In the genomic region with DNA sequence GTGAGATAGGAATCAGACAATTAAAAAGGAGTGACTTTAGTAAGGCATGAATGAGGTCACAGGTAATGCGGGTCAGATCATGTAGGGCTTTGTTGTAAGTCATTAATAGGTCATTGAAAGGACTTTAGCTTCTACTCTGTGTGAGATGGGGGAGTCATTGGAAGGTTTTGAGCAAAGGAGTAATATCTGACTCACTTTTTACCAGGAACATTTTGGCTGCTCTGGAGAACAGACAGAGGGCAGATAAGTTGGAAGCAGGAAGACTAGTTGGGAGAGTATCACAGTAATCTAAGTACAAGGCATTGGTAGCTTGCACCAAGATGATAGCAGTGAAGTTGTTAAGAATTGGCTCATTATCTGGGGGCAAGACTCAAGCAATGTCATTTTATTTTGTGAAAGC, we compare ENCODE assay signal across 20 cellular contexts. TPM values are rescaled to one million over a fixed set of nuclear protein-coding genes. Genes with fewer than 3 reads are reported as not detected.
DNase-seq lines count a peak whose midpoint lies in the region; ATAC-seq and TF ChIP-seq lines count a peak whose summit lies in the region.
"Had no signal": no experiment of that assay in that cellular context is flagged by ENCODE, and none has a peak within 500 bp of the region (broad histone marks: within the 10 kb centered on the region; RNA-seq: fewer than 3 reads in every experiment).

No MANE protein-coding gene starts in this region.

- H3K4me1 ChIP-seq in naive thymus-derived CD4-positive, alpha-beta T cell (ENCODE audit: control insufficient read depth in 2 of 2, insufficient read depth in 2 of 2, low read length in 2 of 2) = peaks cover 16 to 25% of the 10 kb centered on the region in 2 donors

- no peak overlapping the region for H3K27ac ChIP-seq in naive thymus-derived CD4-positive, alpha-beta T cell (ENCODE audit: low read depth, low read length)
- H3K27ac ChIP-seq: 22Rv1, C4-2B, neutrophil, VCaP had no signal

- POLR2A ChIA-PET in naive thymus-derived CD4-positive, alpha-beta T cell (lab: Charles Lee) = interaction anchor here (0.6 to 1.0 kb wide), 4 partner anchors 9 to 120 kb away, joined by 3 to 6 read pairs (median 4); no protein-coding TSS in a partner anchor

- TF ChIP-seq CTCF in HFFc6 (IDR thresholded peaks at IDR 0.05) = no peak

- H3K4me1 Mint-ChIP-seq in T-helper 1 cell treated with Interleukin-12 subunit alpha and Interleukin-12 subunit beta and Interleukin-4 antibody, amounts not matched to agents 30 μg/mL and 1 μg/mL, for 36 hours (ENCODE audit: low read depth) = peaks cover 44% of the 10 kb centered on the region
- H3K4me1 Mint-ChIP-seq in naive thymus-derived CD4-positive, alpha-beta T cell = peaks cover 23 to 69% (median 56%) of the 10 kb centered on the region in 7 donors
- peaks cover 20% of the 10 kb centered on the region for H3K4me1 Mint-ChIP-seq in HFFc6 (ENCODE audit: low read depth)

- peaks cover 13% of the 10 kb centered on the region for H3K36me3 Mint-ChIP-seq in T-helper 1 cell treated with Interleukin-12 subunit alpha and Interleukin-12 subunit beta and Interleukin-4 antibody, amounts not matched to agents 30 μg/mL and 1 μg/mL, for 36 hours (ENCODE audit: low read depth)
- H3K36me3 Mint-ChIP-seq in naive thymus-derived CD4-positive, alpha-beta T cell = peaks cover 0 to 22% (median 10%) of the 10 kb centered on the region in 5 donors
- H3K36me3 Mint-ChIP-seq in HFFc6 (ENCODE audit: low read depth) = peaks cover 4% of the 10 kb centered on the region; the same call in 1 of the 2 replicates

- CTCF ChIA-PET in naive thymus-derived CD4-positive, alpha-beta T cell (lab: Charles Lee) = interaction anchor here (0.8 to 2.0 kb wide), 3 partner anchors 16 to 119 kb away, joined by 3 to 11 read pairs (median 4); no protein-coding TSS in a partner anchor

- H3K9me3 ChIP-seq in naive thymus-derived CD4-positive, alpha-beta T cell (ENCODE audit: control insufficient read depth in 2 of 3, low read length in 3 of 3) = no peaks in the 10 kb centered on the region
- H3K9me3 ChIP-seq: neutrophil had no signal

- peak overlapping the region; percentile 2 for H3K27ac Mint-ChIP-seq in T-helper 1 cell treated with Interleukin-12 subunit alpha and Interleukin-12 subunit beta and Interleukin-4 antibody, amounts not matched to agents 30 μg/mL and 1 μg/mL, for 36 hours
- peak overlapping the region; percentile 43 to 88 (median 79) for H3K27ac Mint-ChIP-seq in naive thymus-derived CD4-positive, alpha-beta T cell
- no peak overlapping the region for H3K27ac Mint-ChIP-seq in HFFc6
- H3K27ac Mint-ChIP-seq: type B pancreatic cell had no signal

- H3K27me3 Mint-ChIP-seq in T-helper 1 cell treated with Interleukin-12 subunit alpha and Interleukin-12 subunit beta and Interleukin-4 antibody, amounts not matched to agents 30 μg/mL and 1 μg/mL, for 36 hours (ENCODE audit: low read depth) = no peaks in the 10 kb centered on the region
- no peaks in the 10 kb centered on the region for H3K27me3 Mint-ChIP-seq in naive thymus-derived CD4-positive, alpha-beta T cell
- no peaks in the 10 kb centered on the region; the same call in 1 of the 2 replicates for H3K27me3 Mint-ChIP-seq in HFFc6 (ENCODE audit: insufficient read depth)
- H3K27me3 Mint-ChIP-seq: type B pancreatic cell had no signal

- H3K4me3 Mint-ChIP-seq in T-helper 1 cell treated with Interleukin-12 subunit alpha and Interleukin-12 subunit beta and Interleukin-4 antibody, amounts not matched to agents 30 μg/mL and 1 μg/mL, for 36 hours = no peak overlapping the region
- peak overlapping the region in 7 of 10 donors; percentile 19 to 68 (median 48) for H3K4me3 Mint-ChIP-seq in naive thymus-derived CD4-positive, alpha-beta T cell
- H3K4me3 Mint-ChIP-seq in HFFc6 = no peak overlapping the region
- H3K4me3 Mint-ChIP-seq: type B pancreatic cell had no signal

- no peaks in the 10 kb centered on the region for H3K27me3 ChIP-seq in naive thymus-derived CD4-positive, alpha-beta T cell (ENCODE audit: control insufficient read depth in 2 of 2, insufficient read depth in 2 of 2, low read length in 2 of 2)
- H3K27me3 ChIP-seq: neutrophil had no signal

- no peak overlapping the region for H3K4me3 ChIP-seq in naive thymus-derived CD4-positive, alpha-beta T cell (ENCODE audit: low read length)

- H3K9me3 Mint-ChIP-seq in T-helper 1 cell treated with Interleukin-12 subunit alpha and Interleukin-12 subunit beta and Interleukin-4 antibody, amounts not matched to agents 30 μg/mL and 1 μg/mL, for 36 hours = no peaks in the 10 kb centered on the region
- peaks cover 0 to 4% (median 0%) of the 10 kb centered on the region in 11 donors for H3K9me3 Mint-ChIP-seq in naive thymus-derived CD4-positive, alpha-beta T cell
- H3K9me3 Mint-ChIP-seq in HFFc6 = no peaks in the 10 kb centered on the region

- no peak for DNase-seq in T-helper 1 cell
- DNase-seq in M059J (ENCODE audit: low read depth) = peak; percentile 10
- DNase-seq in amniotic epithelial cell (ENCODE audit: low read depth) = peak; percentile 15
- DNase-seq in naive thymus-derived CD4-positive, alpha-beta T cell = no peak
- no peak for DNase-seq in HFFc6
- no peak for DNase-seq in kidney glomerular epithelial cell (lab: John Stamatoyannopoulos, UW)
- DNase-seq: amniotic stem cell; GOT3; NCI-H2081; NCI-H526; stimulated activated CD4-positive, alpha-beta T cell treated with anti-CD3 and anti-CD28 coated beads, Interleukin-4, amount 100 ng/mL, for 1 hour had no signal

- peaks cover 0 to 11% (median 0%) of the 10 kb centered on the region in 3 experiments for H3K36me3 ChIP-seq in naive thymus-derived CD4-positive, alpha-beta T cell (ENCODE audit: control insufficient read depth in 2 of 3, insufficient read depth in 3 of 3, low read length in 3 of 3)

- intact Hi-C loops in naive thymus-derived CD4-positive, alpha-beta T cell (cut with micrococcal nuclease) = loop anchor here (1.0 to 2.0 kb wide), 3 partner anchors 11 to 37 kb away; partner anchors contain the start of gene KIF2A (in 1 of the 2)

- ATAC-seq in naive thymus-derived CD4-positive, alpha-beta T cell = no peak
- no peak for ATAC-seq in GM18858 (IDR thresholded peaks at IDR 0.05; ENCODE audit: unreplicated experiment)
- ATAC-seq: sciatic nerve, SK-N-SH treated with all-trans-retinoic acid at 6 μM for 48 hours had no signal

RNA-seq across cellular contexts. Expression of gene KIF2A, which starts 37.4 kb away (rescaled TPM):
- 52.4 and 59.7 TPM in 2 replicates for total RNA-seq in M059J (2014; rRNA removed; shearing (Covaris generic))
- total RNA-seq in naive thymus-derived CD4-positive, alpha-beta T cell = 100 to 1,000 TPM in 3 of 5 experiments, 10 to 100 TPM in 2; 73.5 to 179 (median 142) TPM
- polyA plus RNA-seq in naive thymus-derived CD4-positive, alpha-beta T cell = 100 to 1,000 TPM; 136 to 159 TPM
- 10 to 100 TPM; 39.9 to 54.0 (median 49.3) TPM for total RNA-seq in HFFc6 (2021; fragmentation: NEBNext Ultra II Directional; extraction: Animal tissue kit (Norgen Biotek cat#: 25700))

Comparison
In these comparisons a context has a peak if more than half of its experiments do, and no peak if none do; other contexts are left out.
1. H3K4me3 Mint-ChIP-seq: peak in naive thymus-derived CD4-positive, alpha-beta T cell (7 of 10); none in T-helper 1 cell treated with Interleukin-12 subunit alpha and Interleukin-12 subunit beta and Interleukin-4 antibody, amounts not matched to agents 30 μg/mL and 1 μg/mL, for 36 hours (single experiment) and HFFc6 (single experiment).
2. DNase-seq: peak in M059J (single experiment) and amniotic epithelial cell (single experiment); none in T-helper 1 cell (0 of 5), naive thymus-derived CD4-positive, alpha-beta T cell (0 of 9), HFFc6 (single experiment) and kidney glomerular epithelial cell (single experiment).